19 cellular contexts compared by ENCODE assay signal in the genomic region with DNA sequence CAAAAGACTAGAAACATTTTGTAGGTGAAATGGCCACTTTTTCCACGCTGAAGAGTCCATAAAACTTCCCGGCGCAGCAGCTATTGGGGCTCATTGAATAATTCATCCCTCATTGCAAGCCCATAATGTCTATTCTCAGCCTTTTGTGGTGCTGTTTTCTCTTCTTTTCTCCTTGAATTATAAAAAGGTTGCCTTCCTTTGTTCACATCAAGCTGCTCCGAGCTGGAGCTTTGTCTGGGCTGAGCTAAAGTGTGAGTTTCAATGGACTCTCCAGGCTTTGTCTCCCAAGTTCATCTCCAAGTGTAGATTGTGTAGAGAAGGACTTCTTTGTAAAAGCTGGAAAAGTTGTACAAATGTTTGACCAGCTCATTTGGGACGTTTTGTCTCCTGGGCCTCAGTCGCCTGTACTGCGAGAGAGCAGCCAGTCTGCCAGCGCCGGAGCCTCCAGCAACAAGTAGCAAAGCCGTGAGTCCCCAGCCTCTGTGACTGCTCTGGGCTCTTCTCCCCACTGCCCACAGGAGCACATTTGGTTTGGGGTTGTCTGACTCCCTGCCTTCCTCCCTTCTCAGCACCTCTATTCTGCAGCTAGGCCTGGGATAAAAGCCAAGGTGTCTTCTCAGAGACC. TPM values are rescaled to one million over a fixed set of nuclear protein-coding genes. Genes with fewer than 3 reads are reported as not detected.
"Had no signal": no experiment of that assay in that cellular context is flagged by ENCODE, and none has a peak within 500 bp of the region (broad histone marks: within the 10 kb centered on the region; RNA-seq: fewer than 3 reads in every experiment).

No MANE protein-coding gene starts in this region.

- H3K4me1 ChIP-seq: uterus had no signal

- H3K27ac ChIP-seq: cardiac muscle cell, epithelial cell of prostate, ovary, SK-N-MC, thyroid gland, uterus had no signal

- DNase-seq: activated CD4-positive, alpha-beta T cell treated with anti-CD3 and anti-CD28 coated beads, Interleukin-2, amount 50 U/mL, for 1 hour; activated naive CD4-positive, alpha-beta T cell treated with Interleukin-2 at 50 U/mL for 16 hours; activated T-cell treated with anti-CD3 and anti-CD28 coated beads for 4 hours; anterior cingulate cortex; effector memory CD8-positive, alpha-beta T cell; kidney glomerular epithelial cell; left ventricle myocardium superior; mesenchymal stem cell; ovary; stimulated activated CD4-positive, alpha-beta T cell treated with anti-CD3 and anti-CD28 coated beads, Interleukin-2, amount 100 ng/mL, for 24 hours; T-helper 9 cell; thyroid gland; uterus had no signal

- H3K4me3 ChIP-seq: cardiac muscle cell, ovary, SK-N-MC, thyroid gland, uterus had no signal

- H3K9me3 ChIP-seq: ovary, thyroid gland, uterus had no signal

- H3K36me3 ChIP-seq: cardiac muscle cell, ovary, thyroid gland, uterus had no signal

- H3K4me3 Mint-ChIP-seq: effector memory CD8-positive, alpha-beta T cell; natural killer cell treated with Interleukin-12 subunit alpha and Interleukin-12 subunit beta and Interleukin-15 and Interleukin-18, amount 100 ng/mL, for 72 hours had no signal

- H3K9me3 Mint-ChIP-seq: natural killer cell treated with Interleukin-12 subunit alpha and Interleukin-12 subunit beta and Interleukin-15 and Interleukin-18, amount 100 ng/mL, for 72 hours had no signal

- H3K27me3 ChIP-seq: ovary had no signal

- H3K27ac Mint-ChIP-seq: effector memory CD8-positive, alpha-beta T cell; natural killer cell treated with Interleukin-12 subunit alpha and Interleukin-12 subunit beta and Interleukin-15 and Interleukin-18, amount 100 ng/mL, for 72 hours had no signal

RNA-seq across cellular contexts. Expression of gene PAX3, which starts 6.6 kb away (rescaled TPM):
- total RNA-seq: activated CD8-positive, alpha-beta memory T cell treated with anti-CD3 and anti-CD28 coated beads for 36 hours; left ventricle myocardium superior; natural killer cell treated with Interleukin-12 subunit alpha and Interleukin-12 subunit beta and Interleukin-15 and Interleukin-18, amount 100 ng/mL, for 72 hours; ovary; pulmonary artery endothelial cell; thyroid gland; uterus had no signal
